14 cellular contexts compared by ENCODE assay signal in genomic region chr14:92952497-92953298, GRCh38. TPM values are rescaled to one million over a fixed set of nuclear protein-coding genes. Genes with fewer than 3 reads are reported as not detected.
A peak's percentile ranks its signal among the peaks of the same experiment; 100 is the strongest.
DNase-seq lines count a peak whose midpoint lies in the region; ATAC-seq and TF ChIP-seq lines count a peak whose summit lies in the region.
"Had no signal": no experiment of that assay in that cellular context is flagged by ENCODE, and none has a peak within 500 bp of the region (broad histone marks: within the 10 kb centered on the region; RNA-seq: fewer than 3 reads in every experiment).

No MANE protein-coding gene starts in this region.

- intact Hi-C loops in head of caudate nucleus (cut with DNase I) (loop anchor here (2.0 to 10.0 kb wide), 3 partner anchors 52 to 186 kb away; no protein-coding TSS in a partner anchor), upper lobe of right lung (cut with DNase I) (loop anchor here (10.0 kb wide), 1 partner anchor 182 kb away; no protein-coding TSS in a partner anchor), transverse colon (cut with DNase I; ENCODE audit: low total_unique reads) (loop anchor here (5.0 kb wide), 1 partner anchor 165 kb away; the partner anchor contains the start of gene ITPK1)

- H3K9me3 Mint-ChIP-seq in HFFc6, result no peaks in the 10 kb centered on the region
- H3K9me3 Mint-ChIP-seq: activated B cell treated with CpG ODN at 0.5 μM for 24 hours had no signal

- in situ Hi-C loops in transverse colon (cut with MboI; ENCODE audit: low pct_ligation_motif_present in 1 of 4, low pct_unique_long_range_greater_than_20kb in 1 of 4, low sequenced_read_pairs in 3 of 4), result loop anchor here in 3 of 4 donors (5.0 to 10.0 kb wide), 3 partner anchors 182 to 192 kb away; no protein-coding TSS in a partner anchor

- no peak overlapping the region for H3K4me3 Mint-ChIP-seq in HFFc6
- H3K4me3 Mint-ChIP-seq: activated B cell treated with CpG ODN at 0.5 μM for 24 hours, B cell had no signal

- H3K36me3 ChIP-seq in upper lobe of right lung (peaks cover 52% of the 10 kb centered on the region), transverse colon (peaks cover 0 to 11% (median 0%) of the 10 kb centered on the region in 4 donors)
- H3K36me3 ChIP-seq: cardiac muscle cell had no signal

- 90% methylated on average over 24 of the region's 30 CpGs; no CpG with 5 or more reads in 1 of the 2 donors for WGBS in transverse colon (ENCODE audit: low coverage in 1 of 2), 2 donors

- no peak for TF ChIP-seq POLR2A in transverse colon (IDR thresholded peaks at IDR 0.05)

- no peaks in the 10 kb centered on the region for H3K4me1 ChIP-seq in upper lobe of right lung
- peaks cover 0 to 5% (median 0%) of the 10 kb centered on the region in 4 donors for H3K4me1 ChIP-seq in transverse colon

- H3K27me3 ChIP-seq in upper lobe of right lung, result no peaks in the 10 kb centered on the region
- no peaks in the 10 kb centered on the region for H3K27me3 ChIP-seq in transverse colon
- H3K27me3 ChIP-seq: cardiac muscle cell, neutrophil had no signal

- H3K9me3 ChIP-seq in upper lobe of right lung, result no peaks in the 10 kb centered on the region
- H3K9me3 ChIP-seq in transverse colon, result no peaks in the 10 kb centered on the region
- H3K9me3 ChIP-seq: neutrophil had no signal

- ATAC-seq in upper lobe of right lung (peak; percentile 65), GM19351 (IDR thresholded peaks at IDR 0.05; ENCODE audit: unreplicated experiment) (no peak)

- no peak overlapping the region for H3K27ac Mint-ChIP-seq in HFFc6
- H3K27ac Mint-ChIP-seq: activated B cell treated with CpG ODN at 0.5 μM for 24 hours, B cell had no signal

- TF ChIP-seq CTCF in upper lobe of right lung (IDR thresholded peaks at IDR 0.05), result no peak
- no peak for TF ChIP-seq CTCF in HFFc6 (IDR thresholded peaks at IDR 0.05)
- TF ChIP-seq CTCF in transverse colon (IDR thresholded peaks at IDR 0.05), result no peak

- TF ChIP-seq EP300 in transverse colon (IDR thresholded peaks at IDR 0.05; ENCODE audit: low read depth), result no peak

- H3K27ac ChIP-seq in angular gyrus (ENCODE audit: low read depth, low read length), result peak overlapping the region; percentile 57
- H3K27ac ChIP-seq in upper lobe of right lung, result no peak overlapping the region
- H3K27ac ChIP-seq in transverse colon, result no peak overlapping the region
- H3K27ac ChIP-seq: cardiac muscle cell, neutrophil had no signal

- no peaks in the 10 kb centered on the region for H3K36me3 Mint-ChIP-seq in HFFc6 (ENCODE audit: low read depth)

- H3K4me1 Mint-ChIP-seq in HFFc6 (ENCODE audit: low read depth), result no peaks in the 10 kb centered on the region

- H3K4me3 ChIP-seq in upper lobe of right lung (no peak overlapping the region), transverse colon (no peak overlapping the region)
- H3K4me3 ChIP-seq: cardiac muscle cell, GM12878 had no signal

- peaks cover 2% of the 10 kb centered on the region for H3K27me3 Mint-ChIP-seq in HFFc6 (ENCODE audit: insufficient read depth)
- H3K27me3 Mint-ChIP-seq: activated B cell treated with CpG ODN at 0.5 μM for 24 hours, B cell had no signal

- DNase-seq in head of caudate nucleus (peak in 34 of 42 donors; percentile 22 to 79 (median 50)), middle frontal gyrus (ENCODE audit: extremely low spot score, low spot score) (peak; percentile 45), upper lobe of right lung (peak; percentile 75), HFFc6 (no peak), transverse colon (no peak)
- DNase-seq: SIG-M5 had no signal

RNA-seq across cellular contexts. Expression of gene CHGA, which starts 29.7 kb away (rescaled TPM):
- total RNA-seq in upper lobe of right lung (not detected), transverse colon (100 to 1,000 TPM in 1 of 4 donors, 10 to 100 TPM in 2, 1 to 10 TPM in 1; 9.2 to 215 (median 40.7) TPM)
- not detected for total RNA-seq in HFFc6 (2021; fragmentation: NEBNext Ultra II Directional; extraction: Animal tissue kit (Norgen Biotek cat#: 25700))
- total RNA-seq: activated B cell treated with CpG ODN at 0.5 μM for 24 hours, B cell, cardiac muscle cell, HT-29 had no signal

Comparison
In these comparisons a context has a peak if more than half of its experiments do, and no peak if none do; other contexts are left out.
1. DNase-seq: peak in head of caudate nucleus (34 of 42), middle frontal gyrus (single experiment) and upper lobe of right lung (single experiment); none in HFFc6 (single experiment) and transverse colon (single experiment).
2. RNA of gene CHGA, which starts 29.7 kb away (total RNA-seq): 9.2 to 215 TPM in transverse colon; not detected in upper lobe of right lung (single experiment) and not detected in HFFc6; every median in the first group is over 10 times any median in the second.